In the genomic region with DNA sequence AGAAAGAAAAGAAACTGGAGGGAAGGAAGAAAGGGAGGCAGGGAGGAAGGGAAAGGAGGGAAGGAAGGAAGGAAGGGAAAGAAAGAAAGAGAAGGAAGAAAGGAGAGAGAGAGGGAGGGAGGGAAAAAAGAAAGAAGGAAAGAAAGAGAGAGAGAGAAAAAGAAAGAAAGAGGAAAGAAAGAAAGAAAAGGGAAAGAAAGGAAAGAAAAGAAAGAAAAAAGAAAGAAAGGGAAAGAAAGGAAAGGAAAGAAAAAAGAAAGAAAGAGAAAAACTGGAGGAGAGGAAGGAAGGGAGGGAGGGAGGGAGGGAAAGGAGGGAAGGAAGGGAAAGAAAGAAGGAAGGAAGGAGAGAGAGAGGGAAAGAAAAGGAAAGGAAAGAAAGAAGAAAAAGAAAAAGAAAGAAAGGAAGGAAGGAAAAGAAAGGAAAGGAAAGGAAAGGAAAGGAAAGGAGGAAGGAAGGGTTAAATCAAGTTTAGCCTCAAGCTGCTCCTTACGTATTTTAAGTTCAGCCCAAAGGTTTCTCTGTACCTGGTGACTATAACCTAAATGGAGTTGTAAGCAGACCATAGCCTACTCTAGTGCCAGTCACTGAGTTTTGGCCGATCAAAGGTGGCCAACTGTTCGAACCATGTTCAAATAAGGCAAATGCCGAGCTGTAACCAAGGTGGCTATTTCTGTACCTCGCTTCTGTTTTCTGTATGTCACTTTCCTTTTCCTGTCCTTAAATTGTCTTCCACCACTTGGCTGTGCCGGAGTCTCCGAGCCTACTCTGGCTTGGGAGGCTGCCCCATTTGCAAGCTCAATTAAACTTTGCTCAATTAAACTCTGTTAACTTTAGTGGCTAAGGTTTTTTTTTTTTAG, we compare ENCODE assay signal across 1 cellular context.
A peak's percentile ranks its signal among the peaks of the same experiment; 100 is the strongest.
TF ChIP-seq lines count a peak whose summit lies in the region.

No MANE protein-coding gene starts in this region.

TF ChIP-seq in GM12878, 131 proteins besides CTCF, POLR2A, EP300 and RAD21:
- peak in 1 of 2 experiments; percentile 55; a peak in 1 of 4 replicates for TF ChIP-seq SRF (IDR thresholded peaks at IDR 0.05; ENCODE audit: low read depth in 2 of 2, low read length in 2 of 2)
- no peak for TF ChIP-seq ZNF24 (IDR thresholded peaks at IDR 0.05)
